17 cellular contexts compared by ENCODE assay signal in the genomic region with DNA sequence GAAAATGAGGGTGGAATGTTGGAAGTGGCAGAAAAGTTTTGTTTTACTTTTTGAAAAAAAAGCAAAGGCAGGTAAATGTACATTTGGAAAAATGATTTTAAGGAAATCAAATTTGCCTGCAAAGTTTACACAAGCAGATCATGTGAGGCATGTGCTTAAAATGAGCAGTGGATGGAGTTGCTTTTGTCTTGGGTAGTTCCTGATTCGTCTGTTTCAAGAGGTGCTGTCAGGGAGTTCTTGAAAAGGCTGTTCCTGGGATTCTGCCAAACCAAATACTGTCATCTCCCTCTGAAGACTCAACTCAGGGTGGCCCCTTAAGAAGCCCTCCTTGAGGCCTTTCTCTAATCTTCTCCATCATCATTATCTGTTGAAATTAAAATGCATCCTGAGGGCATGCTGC. TPM values are rescaled to one million over a fixed set of nuclear protein-coding genes. Genes with fewer than 3 reads are reported as not detected.
"Had no signal": no experiment of that assay in that cellular context is flagged by ENCODE, and none has a peak within 500 bp of the region (broad histone marks: within the 10 kb centered on the region; RNA-seq: fewer than 3 reads in every experiment).

No MANE protein-coding gene starts in this region.

- H3K27me3 ChIP-seq: neural progenitor cell, pancreas, testis had no signal

- H3K4me3 ChIP-seq: neural progenitor cell, pancreas, testis had no signal

- DNase-seq: activated CD4-positive, alpha-beta T cell treated with anti-CD3 and anti-CD28 coated beads, Interleukin-2, amount 50 U/mL, for 48 hours; activated CD4-positive, CD25-positive, alpha-beta regulatory T cell treated with anti-CD3 and anti-CD28 coated beads, Interleukin-2, amount 50 U/mL, for 72 hours; activated CD8-positive, alpha-beta memory T cell treated with anti-CD3 and anti-CD28 coated beads, Interleukin-2, amount 10 ng/mL, durations not matched to agents 7 days and 5 days; activated effector memory CD4-positive, alpha-beta T cell treated with Interleukin-2 at 50 U/mL for 16 hours; activated T-cell treated with anti-CD3 and anti-CD28 coated beads, Interleukin-2, amount 50 U/mL, for 24 hours; amniotic stem cell; cerebellar nuclear complex; effector memory CD8-positive, alpha-beta T cell; hypothalamus; kidney glomerular epithelial cell; pancreas; stimulated activated CD4-positive, alpha-beta T cell treated with anti-CD3 and anti-CD28 coated beads, Interleukin-4, amount 100 ng/mL, for 24 hours; testis had no signal

- H3K36me3 ChIP-seq: neural progenitor cell, pancreas had no signal

- ATAC-seq: activated CD8-positive, alpha-beta memory T cell treated with anti-CD3 and anti-CD28 coated beads, Interleukin-2, amount 10 ng/mL, durations not matched to agents 7 days and 5 days; effector memory CD8-positive, alpha-beta T cell; pancreas had no signal

- H3K9me3 ChIP-seq: pancreas, testis had no signal

- H3K27ac ChIP-seq: epithelial cell of prostate, neural progenitor cell, pancreas, testis had no signal

- H3K4me1 ChIP-seq: neural progenitor cell, pancreas, testis had no signal

RNA-seq across cellular contexts. Expression of gene TACR1, which starts 59.0 kb away (rescaled TPM):
- total RNA-seq: activated CD8-positive, alpha-beta memory T cell treated with anti-CD3 and anti-CD28 coated beads, Interleukin-2, amount 10 ng/mL, durations not matched to agents 7 days and 5 days; glomerular endothelial cell; myocyte had no signal
